Comparison of ENCODE assay signal across 17 cellular contexts in the genomic region with DNA sequence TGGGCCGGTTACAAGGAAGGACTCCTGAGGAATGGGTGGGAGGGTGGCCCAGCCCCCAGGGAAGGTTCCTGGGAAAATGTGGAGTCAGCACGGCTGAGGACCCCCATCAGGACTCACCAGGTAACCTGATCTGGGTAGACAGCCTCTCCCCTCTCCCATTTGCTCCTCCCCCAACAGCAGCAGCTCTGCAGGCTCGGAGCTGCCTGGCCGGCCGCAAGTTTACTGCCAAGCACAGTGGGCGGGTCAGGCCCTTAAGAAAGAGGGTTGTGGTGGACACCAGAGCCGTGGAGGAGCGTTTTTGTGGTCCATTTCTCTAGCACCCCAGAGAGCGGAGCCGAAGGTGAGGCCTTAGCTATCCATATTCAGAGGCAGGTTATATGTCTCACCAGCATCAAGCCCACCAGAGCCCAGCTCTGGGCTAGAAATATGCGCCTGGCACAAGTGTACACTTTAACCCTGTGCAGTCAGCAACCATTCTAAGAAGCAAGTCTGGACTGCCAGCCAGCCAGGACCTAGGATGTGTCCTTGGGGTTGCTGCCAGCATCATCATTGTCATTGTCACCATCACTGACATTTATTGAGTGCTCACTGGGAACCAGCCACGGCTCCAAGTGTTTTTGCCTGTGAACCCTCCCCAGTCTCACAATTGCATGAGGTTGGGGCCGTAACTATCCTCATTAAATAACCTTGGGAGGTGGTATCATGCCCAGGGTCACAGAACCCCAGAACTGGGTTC.
"Had no signal": no experiment of that assay in that cellular context is flagged by ENCODE, and none has a peak within 500 bp of the region (broad histone marks: within the 10 kb centered on the region; RNA-seq: fewer than 3 reads in every experiment).

No MANE protein-coding gene starts in this region.

- H3K4me3 ChIP-seq: spleen, tibial artery, vagina had no signal

- H3K27ac Mint-ChIP-seq: activated CD8-positive, alpha-beta memory T cell treated with anti-CD3 and anti-CD28 coated beads, Interleukin-2, amount 10 ng/mL, durations not matched to agents 7 days and 5 days; activated naive CD4-positive, alpha-beta T cell treated with anti-CD3 and anti-CD28 coated beads, Interleukin-2, amount 50 U/mL, for 24 hours; activated T-cell treated with anti-CD3 and anti-CD28 coated beads, Interleukin-2, amount 50 U/mL, for 24 hours; stimulated activated memory B cell treated with anti-CD40 and anti-IgM and Interleukin-4, amounts not matched to agents 10 μg/mL and 1 μg/mL and 100 μg/mL, for 72 hours had no signal

- H3K27me3 ChIP-seq: spleen, tibial artery, vagina had no signal

- H3K9me3 ChIP-seq: neutrophil, spleen, tibial artery, vagina had no signal

- H3K4me3 Mint-ChIP-seq: activated CD8-positive, alpha-beta memory T cell treated with anti-CD3 and anti-CD28 coated beads, Interleukin-2, amount 10 ng/mL, durations not matched to agents 7 days and 5 days; activated naive CD4-positive, alpha-beta T cell treated with anti-CD3 and anti-CD28 coated beads, Interleukin-2, amount 50 U/mL, for 24 hours; activated T-cell treated with anti-CD3 and anti-CD28 coated beads, Interleukin-2, amount 50 U/mL, for 24 hours; brain; central memory CD8-positive, alpha-beta T cell; mesothelial cell of epicardium; stimulated activated memory B cell treated with anti-CD40 and anti-IgM and Interleukin-4, amounts not matched to agents 10 μg/mL and 1 μg/mL and 100 μg/mL, for 72 hours had no signal

- H3K4me1 Mint-ChIP-seq: activated CD8-positive, alpha-beta memory T cell treated with anti-CD3 and anti-CD28 coated beads, Interleukin-2, amount 10 ng/mL, durations not matched to agents 7 days and 5 days; activated naive CD4-positive, alpha-beta T cell treated with anti-CD3 and anti-CD28 coated beads, Interleukin-2, amount 50 U/mL, for 24 hours; central memory CD8-positive, alpha-beta T cell; stimulated activated memory B cell treated with anti-CD40 and anti-IgM and Interleukin-4, amounts not matched to agents 10 μg/mL and 1 μg/mL and 100 μg/mL, for 72 hours had no signal

- ATAC-seq: activated CD8-positive, alpha-beta memory T cell treated with anti-CD3 and anti-CD28 coated beads, Interleukin-2, amount 10 ng/mL, durations not matched to agents 7 days and 5 days; stimulated activated memory B cell treated with anti-CD40 and anti-IgM and Interleukin-4, amounts not matched to agents 10 μg/mL and 1 μg/mL and 100 μg/mL, for 72 hours had no signal

- H3K9me3 Mint-ChIP-seq: activated naive CD4-positive, alpha-beta T cell treated with anti-CD3 and anti-CD28 coated beads, Interleukin-2, amount 50 U/mL, for 24 hours; activated T-cell treated with anti-CD3 and anti-CD28 coated beads, Interleukin-2, amount 50 U/mL, for 24 hours; brain; central memory CD8-positive, alpha-beta T cell; mesothelial cell of epicardium; stimulated activated memory B cell treated with anti-CD40 and anti-IgM and Interleukin-4, amounts not matched to agents 10 μg/mL and 1 μg/mL and 100 μg/mL, for 72 hours had no signal

- H3K27me3 Mint-ChIP-seq: activated CD8-positive, alpha-beta memory T cell treated with anti-CD3 and anti-CD28 coated beads, Interleukin-2, amount 10 ng/mL, durations not matched to agents 7 days and 5 days; activated naive CD4-positive, alpha-beta T cell treated with anti-CD3 and anti-CD28 coated beads, Interleukin-2, amount 50 U/mL, for 24 hours; activated T-cell treated with anti-CD3 and anti-CD28 coated beads, Interleukin-2, amount 50 U/mL, for 24 hours; stimulated activated memory B cell treated with anti-CD40 and anti-IgM and Interleukin-4, amounts not matched to agents 10 μg/mL and 1 μg/mL and 100 μg/mL, for 72 hours had no signal

- H3K4me1 ChIP-seq: spleen had no signal

- H3K27ac ChIP-seq: neutrophil, spleen, tibial artery, vagina had no signal

- H3K36me3 ChIP-seq: neutrophil, spleen, tibial artery, vagina had no signal

- DNase-seq: activated CD4-positive, alpha-beta T cell treated with anti-CD3 and anti-CD28 coated beads, Interleukin-2, amount 50 U/mL, for 4 hours; activated CD4-positive, CD25-positive, alpha-beta regulatory T cell treated with anti-CD3 and anti-CD28 coated beads, Interleukin-2, amount 50 U/mL, for 72 hours; activated CD8-positive, alpha-beta memory T cell treated with anti-CD3 and anti-CD28 coated beads, Interleukin-2, amount 10 ng/mL, durations not matched to agents 7 days and 5 days; activated effector memory CD4-positive, alpha-beta T cell treated with Interleukin-2 at 50 U/mL for 16 hours; activated T-cell treated with anti-CD3 and anti-CD28 coated beads, Interleukin-2, amount 50 U/mL, for 24 hours; amygdala; glutamatergic neuron; spleen; stimulated activated CD4-positive, alpha-beta T cell treated with anti-CD3 and anti-CD28 coated beads, Interleukin-1b, Interleukin-23, amount 100 ng/mL, for 48 hours; tibial artery had no signal

- H3K36me3 Mint-ChIP-seq: activated CD8-positive, alpha-beta memory T cell treated with anti-CD3 and anti-CD28 coated beads, Interleukin-2, amount 10 ng/mL, durations not matched to agents 7 days and 5 days; activated naive CD4-positive, alpha-beta T cell treated with anti-CD3 and anti-CD28 coated beads, Interleukin-2, amount 50 U/mL, for 24 hours; brain; mesothelial cell of epicardium; stimulated activated memory B cell treated with anti-CD40 and anti-IgM and Interleukin-4, amounts not matched to agents 10 μg/mL and 1 μg/mL and 100 μg/mL, for 72 hours had no signal
